In genomic region chr1:12447849-12448312, GRCh38 we compare ENCODE assay signal across 9 cellular contexts.
DNase-seq lines count a peak whose midpoint lies in the region; ATAC-seq, FAIRE-seq and TF ChIP-seq lines count a peak whose summit lies in the region.
"Had no signal": no experiment of that assay in that cellular context is flagged by ENCODE, and none has a peak within 500 bp of the region (broad histone marks: within the 10 kb centered on the region; RNA-seq: fewer than 3 reads in every experiment).

No MANE protein-coding gene starts in this region.

- no peak overlapping the region for H3K27ac ChIP-seq in CD4-positive, CD25-positive, alpha-beta regulatory T cell (ENCODE audit: insufficient read depth, low read length, poor library complexity, severe bottlenecking)
- H3K27ac ChIP-seq in pancreas: peak overlapping the region in 3 of 4 donors; percentile 0 to 35 (median 30)

- H3K27me3 Mint-ChIP-seq in CD4-positive, CD25-positive, alpha-beta regulatory T cell: no peaks in the 10 kb centered on the region
- no peaks in the 10 kb centered on the region for H3K27me3 Mint-ChIP-seq in stimulated activated naive CD8-positive, alpha-beta T cell treated with anti-CD3 and anti-CD28 coated beads, Interleukin-15, amount 100 ng/mL, for 72 hours

- no peak for ATAC-seq in CD4-positive, CD25-positive, alpha-beta regulatory T cell (ENCODE audit: low read depth in 2 of 2)
- ATAC-seq in pancreas: peak in 2 of 4 donors; percentile 12 to 19
- no peak for ATAC-seq in stimulated activated naive CD8-positive, alpha-beta T cell treated with anti-CD3 and anti-CD28 coated beads, Interleukin-15, amount 100 ng/mL, for 72 hours

- no peak for FAIRE-seq in pancreas (lab: Jason Lieb, UNC)

- no peaks in the 10 kb centered on the region for H3K27me3 ChIP-seq in CD4-positive, CD25-positive, alpha-beta regulatory T cell (ENCODE audit: control insufficient read depth, insufficient read depth, low read length)
- H3K27me3 ChIP-seq in pancreas: no peaks in the 10 kb centered on the region

- peak overlapping the region in 2 of 3 donors; percentile 79 to 96 for H3K27ac Mint-ChIP-seq in CD4-positive, CD25-positive, alpha-beta regulatory T cell
- peak overlapping the region in 1 of 2 donors; percentile 99 for H3K27ac Mint-ChIP-seq in stimulated activated naive CD8-positive, alpha-beta T cell treated with anti-CD3 and anti-CD28 coated beads, Interleukin-15, amount 100 ng/mL, for 72 hours

- H3K4me1 Mint-ChIP-seq in CD4-positive, CD25-positive, alpha-beta regulatory T cell: peaks cover 35 to 79% (median 56%) of the 10 kb centered on the region in 4 donors
- peaks cover 95% of the 10 kb centered on the region for H3K4me1 Mint-ChIP-seq in stimulated activated naive CD8-positive, alpha-beta T cell treated with anti-CD3 and anti-CD28 coated beads, Interleukin-15, amount 100 ng/mL, for 72 hours

- peaks cover 43% of the 10 kb centered on the region for H3K4me1 ChIP-seq in CD4-positive, CD25-positive, alpha-beta regulatory T cell (ENCODE audit: control insufficient read depth, insufficient read depth, low read length, poor library complexity, severe bottlenecking)
- peaks cover 26 to 45% (median 28%) of the 10 kb centered on the region in 3 donors for H3K4me1 ChIP-seq in pancreas

- DNase-seq in CD4-positive, CD25-positive, alpha-beta regulatory T cell: no peak
- DNase-seq in NCI-H446 (lab: John Stamatoyannopoulos, UW) (peak; percentile 60 to 69), erythroblast (lab: John Stamatoyannopoulos, UW) (peak; percentile 26 to 41), pancreas (no peak), NCI-H1105 treated with DMSO at 0.1 percent for 48 hours (lab: John Stamatoyannopoulos, UW) (no peak)
- no peak for DNase-seq in NK-92 treated with Interleukin-12 subunit alpha and Interleukin-12 subunit beta, amount 100 ng/mL, for 24 hours (lab: John Stamatoyannopoulos, UW)
- DNase-seq in stimulated activated naive CD8-positive, alpha-beta T cell treated with anti-CD3 and anti-CD28 coated beads, Interleukin-15, amount 100 ng/mL, for 72 hours: no peak
- DNase-seq in activated CD4-positive, alpha-beta T cell treated with anti-CD3 and anti-CD28 coated beads for 1 hour: no peak
- DNase-seq: Karpas-422 had no signal

- H3K4me3 ChIP-seq in CD4-positive, CD25-positive, alpha-beta regulatory T cell (ENCODE audit: low read depth, low read length): no peak overlapping the region
- no peak overlapping the region for H3K4me3 ChIP-seq in pancreas

- peaks cover 15% of the 10 kb centered on the region for H3K36me3 ChIP-seq in CD4-positive, CD25-positive, alpha-beta regulatory T cell (ENCODE audit: control insufficient read depth, insufficient read depth, low read length)
- H3K36me3 ChIP-seq in pancreas: no peaks in the 10 kb centered on the region

- peaks cover 0 to 3% (median 0%) of the 10 kb centered on the region in 7 donors for H3K9me3 Mint-ChIP-seq in CD4-positive, CD25-positive, alpha-beta regulatory T cell
- H3K9me3 Mint-ChIP-seq in stimulated activated naive CD8-positive, alpha-beta T cell treated with anti-CD3 and anti-CD28 coated beads, Interleukin-15, amount 100 ng/mL, for 72 hours: peaks cover 7 to 14% of the 10 kb centered on the region in 2 donors

- 87 to 90% methylated on average over 7 of the region's 7 CpGs for WGBS in pancreas, 2 donors

- no peak for TF ChIP-seq POLR2A in erythroblast (IDR thresholded peaks at IDR 0.05; ENCODE audit: low read length)

- peaks cover 51% of the 10 kb centered on the region for H3K36me3 Mint-ChIP-seq in CD4-positive, CD25-positive, alpha-beta regulatory T cell

- H3K4me3 Mint-ChIP-seq in CD4-positive, CD25-positive, alpha-beta regulatory T cell: peak overlapping the region in 2 of 4 donors; percentile 68 to 84
- no peak overlapping the region for H3K4me3 Mint-ChIP-seq in stimulated activated naive CD8-positive, alpha-beta T cell treated with anti-CD3 and anti-CD28 coated beads, Interleukin-15, amount 100 ng/mL, for 72 hours

- intact Hi-C loops in pancreas (cut with DNase I): no loop called here

- H3K9me3 ChIP-seq in CD4-positive, CD25-positive, alpha-beta regulatory T cell (ENCODE audit: control insufficient read depth in 2 of 2, low read length in 2 of 2): no peaks in the 10 kb centered on the region
- no peaks in the 10 kb centered on the region for H3K9me3 ChIP-seq in pancreas

- TF ChIP-seq CTCF in pancreas (IDR thresholded peaks at IDR 0.05): no peak

Comparison
In these comparisons a context has a peak if more than half of its experiments do, and no peak if none do; other contexts are left out.
1. DNase-seq: peak in NCI-H446 (2 of 2) and erythroblast (2 of 2); none in CD4-positive, CD25-positive, alpha-beta regulatory T cell (0 of 3), pancreas (0 of 6), NCI-H1105 treated with DMSO at 0.1 percent for 48 hours (single experiment), NK-92 treated with Interleukin-12 subunit alpha and Interleukin-12 subunit beta, amount 100 ng/mL, for 24 hours (single experiment), stimulated activated naive CD8-positive, alpha-beta T cell treated with anti-CD3 and anti-CD28 coated beads, Interleukin-15, amount 100 ng/mL, for 72 hours (0 of 2) and activated CD4-positive, alpha-beta T cell treated with anti-CD3 and anti-CD28 coated beads for 1 hour (single experiment).